In genomic region chr6:131135244-131136020, GRCh38 we compare ENCODE assay signal across 1 cellular context.
A peak's percentile ranks its signal among the peaks of the same experiment; 100 is the strongest.
TF ChIP-seq lines count a peak whose summit lies in the region.

AKAP7 (plus strand) TSS chr6:131135467; CDS start chr6:131135764, 297 bp downstream.

TF ChIP-seq in HepG2, 621 proteins besides CTCF, POLR2A, EP300 and RAD21 (continued from another document and continues in another):
- TF ChIP-seq ATF5 (CRISPR knock-in tag; IDR thresholded peaks at IDR 0.05; ENCODE audit: low read depth), result no peak
- no peak for TF ChIP-seq ZNF484 (CRISPR knock-in tag; IDR thresholded peaks at IDR 0.05; ENCODE audit: borderline replicate concordance, low read depth)
- TF ChIP-seq FOSL2 (CRISPR knock-in tag; IDR thresholded peaks at IDR 0.05), result peak; percentile 21; the same call in 1 of the 2 replicates
- TF ChIP-seq KLF15 (CRISPR knock-in tag; IDR thresholded peaks at IDR 0.05; ENCODE audit: borderline replicate concordance), result no peak; the same call in 1 of the 2 replicates
- TF ChIP-seq DPF2 (CRISPR knock-in tag; IDR thresholded peaks at IDR 0.05; ENCODE audit: borderline replicate concordance, low read depth), result no peak
- TF ChIP-seq EEA1 (CRISPR knock-in tag; IDR thresholded peaks at IDR 0.05; ENCODE audit: borderline replicate concordance), result peak; percentile 94; the same call in 1 of the 2 replicates
- TF ChIP-seq SP5 (CRISPR knock-in tag; IDR thresholded peaks at IDR 0.05; ENCODE audit: borderline replicate concordance, low read depth), result no peak
- TF ChIP-seq ZNF558 (CRISPR knock-in tag; IDR thresholded peaks at IDR 0.05; ENCODE audit: borderline replicate concordance), result peak; percentile 88; the same call in 1 of the 2 replicates
- no peak for TF ChIP-seq EZH2 (conservative IDR thresholded peaks at IDR 0.05; ENCODE audit: low read depth, low read length)
- TF ChIP-seq PHF20 (CRISPR knock-in tag; IDR thresholded peaks at IDR 0.05), result peak; percentile 70
- TF ChIP-seq ZMYM3 (CRISPR knock-in tag; IDR thresholded peaks at IDR 0.05), result peak; percentile 53; the same call in 1 of the 2 replicates
- TF ChIP-seq KDM2A (CRISPR knock-in tag; IDR thresholded peaks at IDR 0.05; ENCODE audit: borderline replicate concordance, low read depth), result peak; percentile 83
- TF ChIP-seq BHLHE40 (IDR thresholded peaks at IDR 0.05; ENCODE audit: low read length), result no peak
- no peak for TF ChIP-seq AHDC1 (CRISPR knock-in tag; IDR thresholded peaks at IDR 0.05; ENCODE audit: borderline replicate concordance)
- TF ChIP-seq ZBTB4 (CRISPR knock-in tag; IDR thresholded peaks at IDR 0.05; ENCODE audit: borderline replicate concordance), result no peak
- TF ChIP-seq ZNF615 (CRISPR knock-in tag; IDR thresholded peaks at IDR 0.05; ENCODE audit: borderline replicate concordance), result no peak
- no peak; the same call in 1 of the 2 replicates for TF ChIP-seq REPIN1 (CRISPR knock-in tag; IDR thresholded peaks at IDR 0.05; ENCODE audit: borderline replicate concordance, low read depth)
- TF ChIP-seq SRY (CRISPR knock-in tag; IDR thresholded peaks at IDR 0.05), result peak; percentile 87
- peak; percentile 44; the same call in 1 of the 2 replicates for TF ChIP-seq ISL2 (CRISPR knock-in tag; IDR thresholded peaks at IDR 0.05)
- no peak for TF ChIP-seq ZFP41 (CRISPR knock-in tag; IDR thresholded peaks at IDR 0.05; ENCODE audit: borderline replicate concordance)
- peak; percentile 36; the same call in 1 of the 2 replicates for TF ChIP-seq ZBTB14 (CRISPR knock-in tag; IDR thresholded peaks at IDR 0.05)
- peak; percentile 96 for TF ChIP-seq ASH2L (IDR thresholded peaks at IDR 0.05; ENCODE audit: insufficient read length, low read depth, low read length)
- no peak for TF ChIP-seq ZNF652 (CRISPR knock-in tag; IDR thresholded peaks at IDR 0.05; ENCODE audit: borderline replicate concordance, low read depth)
- TF ChIP-seq RBM39 (IDR thresholded peaks at IDR 0.05; ENCODE audit: low read depth, low read length, poor library complexity, severe bottlenecking), result peak; percentile 73
- peak; percentile 83; the same call in 1 of the 2 replicates for TF ChIP-seq HINFP (CRISPR knock-in tag; IDR thresholded peaks at IDR 0.05; ENCODE audit: low read depth)
- TF ChIP-seq SNRNP70 (IDR thresholded peaks at IDR 0.05; ENCODE audit: low read depth, low read length), result no peak
- no peak; the same call in none of the 2 replicates for TF ChIP-seq POLR2AphosphoS5 (IDR thresholded peaks at IDR 0.05; ENCODE audit: low read depth, low read length)
- no peak; the same call in 1 of the 2 replicates for TF ChIP-seq ERF (CRISPR knock-in tag; IDR thresholded peaks at IDR 0.05)
- TF ChIP-seq CEBPB (IDR thresholded peaks at IDR 0.05; ENCODE audit: borderline replicate concordance, low read depth, low read length), result no peak
- TF ChIP-seq NPAS2 (CRISPR knock-in tag; IDR thresholded peaks at IDR 0.05; ENCODE audit: borderline replicate concordance), result no peak
- no peak for TF ChIP-seq ELF4 (CRISPR knock-in tag; IDR thresholded peaks at IDR 0.05; ENCODE audit: borderline replicate concordance)
- no peak for TF ChIP-seq CEBPZ (IDR thresholded peaks at IDR 0.05; ENCODE audit: low read length)
- TF ChIP-seq ZNF142 (CRISPR knock-in tag; IDR thresholded peaks at IDR 0.05), result peak; percentile 23; the same call in 1 of the 2 replicates
- TF ChIP-seq NFYB (CRISPR knock-in tag; IDR thresholded peaks at IDR 0.05), result no peak
- no peak for TF ChIP-seq RFXANK (CRISPR knock-in tag; IDR thresholded peaks at IDR 0.05)
- TF ChIP-seq ZNF567 (CRISPR knock-in tag; IDR thresholded peaks at IDR 0.05; ENCODE audit: borderline replicate concordance), result no peak
- no peak for TF ChIP-seq MIXL1 (CRISPR knock-in tag; IDR thresholded peaks at IDR 0.05)
